ENCODE assay signal across 26 cellular contexts in genomic region chr2:190336420-190336819, GRCh38.
"Had no signal": no experiment of that assay in that cellular context is flagged by ENCODE, and none has a peak within 500 bp of the region (broad histone marks: within the 10 kb centered on the region; RNA-seq: fewer than 3 reads in every experiment).

No MANE protein-coding gene starts in this region.

- H3K79me2 ChIP-seq: hepatocyte had no signal

- H3K9me3 ChIP-seq: colonic mucosa, esophagus muscularis mucosa, esophagus squamous epithelium, gastrocnemius medialis, gastroesophageal sphincter, heart left ventricle had no signal

- FAIRE-seq: endothelial cell of umbilical vein had no signal

- DNase-seq: colonic mucosa; cortex of kidney; dermis blood vessel endothelial cell; dorsolateral prefrontal cortex; effector CD4-positive, alpha-beta T cell; effector CD8-positive, alpha-beta T cell; effector memory CD4-positive, alpha-beta T cell; effector memory CD8-positive, alpha-beta T cell; endodermal cell; erythroblast; esophagus squamous epithelium; foreskin fibroblast; foreskin keratinocyte; foreskin melanocyte; gastrocnemius medialis; glutamatergic neuron; head of caudate nucleus; heart left ventricle; heart right ventricle had no signal

- H2AFZ ChIP-seq: hepatocyte had no signal

- ATAC-seq: effector memory CD8-positive, alpha-beta T cell; esophagus mucosa; foreskin keratinocyte; gastrocnemius medialis; gastroesophageal sphincter; heart left ventricle; heart right ventricle had no signal

- H3K4me1 ChIP-seq: colonic mucosa, gastroesophageal sphincter had no signal

- H3K27ac ChIP-seq: colonic mucosa, coronary artery, dorsolateral prefrontal cortex, epithelial cell of prostate, esophagus muscularis mucosa, foreskin keratinocyte, gastrocnemius medialis, gastroesophageal sphincter had no signal

- H3K27me3 ChIP-seq: colonic mucosa, dorsolateral prefrontal cortex, esophagus muscularis mucosa, esophagus squamous epithelium, foreskin keratinocyte, gastrocnemius medialis, gastroesophageal sphincter, heart left ventricle, heart right ventricle, hepatocyte had no signal

- H3K36me3 ChIP-seq: colonic mucosa, esophagus muscularis mucosa, esophagus squamous epithelium, gastrocnemius medialis, gastroesophageal sphincter, heart left ventricle, heart right ventricle had no signal

- H3K4me3 ChIP-seq: colonic mucosa, coronary artery, dorsolateral prefrontal cortex, esophagus muscularis mucosa, esophagus squamous epithelium, gastrocnemius medialis, gastroesophageal sphincter, heart left ventricle, heart right ventricle, hepatocyte had no signal
